Comparison of ENCODE assay signal across 12 cellular contexts in genomic region chr16:11603331-11603750, GRCh38. TPM values are rescaled to one million over a fixed set of nuclear protein-coding genes. Genes with fewer than 3 reads are reported as not detected.
DNase-seq lines count a peak whose midpoint lies in the region; ATAC-seq and TF ChIP-seq lines count a peak whose summit lies in the region.
"Had no signal": no experiment of that assay in that cellular context is flagged by ENCODE, and none has a peak within 500 bp of the region (broad histone marks: within the 10 kb centered on the region; RNA-seq: fewer than 3 reads in every experiment).

No MANE protein-coding gene starts in this region.

- intact Hi-C loops in A673 (cut with micrococcal nuclease; ENCODE audit: unreplicated experiment): no loop called here

- BruUV-seq in A673 (replicated peaks; lab: Mats Ljungman, UMichigan): no TSS peak

- peaks cover 7% of the 10 kb centered on the region for H3K4me1 ChIP-seq in A673 (ENCODE audit: insufficient read depth, low read length, poor library complexity, severe bottlenecking)
- H3K4me1 ChIP-seq in muscle layer of duodenum (ENCODE audit: control insufficient read depth in 1 of 2, insufficient read depth in 2 of 2, low read length in 2 of 2): no peaks in the 10 kb centered on the region

- POLR2A ChIA-PET in A673 (lab: Charles Lee; ENCODE audit: low non-redundant PET): no interaction called here

- CTCF ChIA-PET in A673 (lab: Charles Lee): no interaction called here

- H3K27ac ChIP-seq in A673 (ENCODE audit: low read depth, low read length, poor library complexity, severe bottlenecking) (no peak overlapping the region), muscle layer of duodenum (ENCODE audit: low read length) (peak overlapping the region; percentile 16)

- TF ChIP-seq CTCF in A673 (conservative IDR thresholded peaks at IDR 0.05; ENCODE audit: low read depth, low read length): no peak
- TF ChIP-seq CTCF in fibroblast of pulmonary artery (IDR thresholded peaks at IDR 0.05; ENCODE audit: low read length, missing control alignments): no peak

- no peaks in the 10 kb centered on the region for H3K9me3 ChIP-seq in A673 (ENCODE audit: low read depth, low read length, poor library complexity, severe bottlenecking)
- no peaks in the 10 kb centered on the region for H3K9me3 ChIP-seq in muscle layer of duodenum (ENCODE audit: control insufficient read depth in 1 of 2, low read length in 2 of 2)

- H3K36me3 ChIP-seq in A673 (ENCODE audit: insufficient read depth, low read length, poor library complexity, severe bottlenecking) (no peaks in the 10 kb centered on the region), muscle layer of duodenum (ENCODE audit: control insufficient read depth in 1 of 2, insufficient read depth in 2 of 2, low read length in 2 of 2) (no peaks in the 10 kb centered on the region)

- DNase-seq in A673 (ENCODE audit: low spot score): no peak
- peak; percentile 30 for DNase-seq in NCI-H345 treated with DMSO at 0.1 percent for 48 hours (lab: John Stamatoyannopoulos, UW; ENCODE audit: unreplicated experiment)
- DNase-seq in fibroblast of pulmonary artery (ENCODE audit: low read depth): peak; percentile 67
- no peak for DNase-seq in foreskin melanocyte
- no peak for DNase-seq in NAMALWA (ENCODE audit: low spot score)
- DNase-seq: activated CD4-positive, CD25-positive, alpha-beta regulatory T cell treated with anti-CD3 and anti-CD28 coated beads, Interleukin-2, amount 50 U/mL, for 72 hours; NCI-H2081 treated with DMSO at 0.1 percent for 48 hours; T-helper 1 cell had no signal

- H3K27me3 ChIP-seq in A673 (replicated peaks; ENCODE audit: insufficient read depth, low read depth, low read length, poor library complexity) (no peaks in the 10 kb centered on the region), muscle layer of duodenum (ENCODE audit: low read depth, low read length) (no peaks in the 10 kb centered on the region)

- H3K4me3 ChIP-seq in A673 (ENCODE audit: low read depth, low read length, poor library complexity, severe bottlenecking) (peak overlapping the region; percentile 9), fibroblast of pulmonary artery (replicated peaks; ENCODE audit: low read depth, low read length) (no peak overlapping the region), muscle layer of duodenum (ENCODE audit: low read depth in 1 of 2, low read length in 2 of 2) (no peak overlapping the region)

- ATAC-seq in HG03280 (IDR thresholded peaks at IDR 0.05; ENCODE audit: unreplicated experiment): no peak
- no peak for ATAC-seq in HG02885 (IDR thresholded peaks at IDR 0.05; ENCODE audit: poor library complexity, unreplicated experiment)
- ATAC-seq: left lobe of liver had no signal

RNA-seq across cellular contexts. Expression of gene LITAF, which starts 16.6 kb away (rescaled TPM):
- total RNA-seq in A673 (2021): 6.9 and 12.2 TPM in 2 replicates

Comparison
In these comparisons a context has a peak if more than half of its experiments do, and no peak if none do; other contexts are left out.
1. DNase-seq: peak in NCI-H345 treated with DMSO at 0.1 percent for 48 hours (single experiment) and fibroblast of pulmonary artery (single experiment); none in A673 (single experiment), foreskin melanocyte (single experiment) and NAMALWA (single experiment).